In genomic region chr9:108724122-108724521, GRCh38 we compare ENCODE assay signal across 36 cellular contexts.
"Had no signal": no experiment of that assay in that cellular context is flagged by ENCODE, and none has a peak within 500 bp of the region (broad histone marks: within the 10 kb centered on the region; RNA-seq: fewer than 3 reads in every experiment).

No MANE protein-coding gene starts in this region.

- H3K4me3 ChIP-seq: adrenal gland, body of pancreas, breast epithelium, cardiac muscle cell had no signal

- DNase-seq: activated B cell treated with CpG ODN at 0.5 μM for 24 hours; activated CD4-positive, alpha-beta memory T cell treated with anti-CD3 and anti-CD28 coated beads for 36 hours; activated CD4-positive, alpha-beta T cell treated with anti-CD3 and anti-CD28 coated beads for 4 hours; activated CD4-positive, alpha-beta T cell treated with anti-CD3 and anti-CD28 coated beads, Interleukin-2, amount 10 ng/mL, durations not matched to agents 24 days and 14 days; activated CD4-positive, alpha-beta T cell treated with anti-CD3 and anti-CD28 coated beads, Interleukin-2, amount 50 U/mL, for 1 hour; activated CD4-positive, alpha-beta T cell treated with anti-CD3 and anti-CD28 coated beads, Interleukin-2, amount 50 U/mL, for 4 hours; activated CD4-positive, CD25-positive, alpha-beta regulatory T cell treated with anti-CD3 and anti-CD28 coated beads, Interleukin-2, amount 50 U/mL, for 72 hours; activated CD8-positive, alpha-beta memory T cell treated with anti-CD3 and anti-CD28 coated beads, Interleukin-2, amount 50 U/mL, for 4 hours; activated CD8-positive, alpha-beta T cell treated with anti-CD3 and anti-CD28 coated beads for 36 hours; activated effector memory CD4-positive, alpha-beta T cell treated with anti-CD3 and anti-CD28 coated beads, Interleukin-2, amount 50 U/mL, for 16 hours; activated gamma-delta T cell treated with Interleukin-2 at 50 U/mL for 16 hours; activated naive CD4-positive, alpha-beta T cell; activated naive CD4-positive, alpha-beta T cell treated with anti-CD3 and anti-CD28 coated beads for 36 hours; activated naive CD4-positive, alpha-beta T cell treated with anti-CD3 and anti-CD28 coated beads, Interleukin-2, amount 50 U/mL, for 16 hours; activated naive CD8-positive, alpha-beta T cell treated with anti-CD3 and anti-CD28 coated beads for 36 hours; activated T-cell treated with anti-CD3 and anti-CD28 coated beads for 4 hours; activated T-cell treated with anti-CD3 and anti-CD28 coated beads, Interleukin-2, amount 50 U/mL, for 1 hour; activated T-cell treated with anti-CD3 and anti-CD28 coated beads, Interleukin-2, amount 50 U/mL, for 4 hours; activated T-cell treated with anti-CD3 and anti-CD28 coated beads, Interleukin-2, amount 50 U/mL, for 72 hours; adrenal gland; amniotic stem cell; aorta; body of pancreas; brain microvascular endothelial cell; caudate nucleus; cerebellar nuclear complex; T-helper 1 cell; T-helper 2 cell; T-helper 9 cell had no signal

- ATAC-seq: activated CD8-positive, alpha-beta T cell treated with anti-CD3 and anti-CD28 coated beads for 36 hours; activated naive CD4-positive, alpha-beta T cell treated with anti-CD3 and anti-CD28 coated beads, Interleukin-2, amount 50 U/mL, for 72 hours; activated T-cell treated with anti-CD3 and anti-CD28 coated beads, Interleukin-2, amount 50 U/mL, for 4 hours; activated T-cell treated with anti-CD3 and anti-CD28 coated beads, Interleukin-2, amount 50 U/mL, for 72 hours; activated T-helper 17 cell treated with anti-CD3 and anti-CD28 coated beads, Interleukin-2, amount 50 U/mL, for 72 hours; body of pancreas had no signal

- H3K27ac ChIP-seq: adrenal gland, body of pancreas, brain microvascular endothelial cell, breast epithelium, cardiac muscle cell, VCaP had no signal

- H3K4me1 ChIP-seq: adrenal gland, body of pancreas, breast epithelium had no signal

- FAIRE-seq: astrocyte, TTC549 had no signal

- H3K9me3 ChIP-seq: adrenal gland, body of pancreas, breast epithelium had no signal

- H3K36me3 ChIP-seq: adrenal gland, brain microvascular endothelial cell, breast epithelium, cardiac muscle cell had no signal

- H3K27me3 ChIP-seq: adrenal gland, body of pancreas, brain microvascular endothelial cell, breast epithelium, cardiac muscle cell had no signal
